1 cellular context compared by ENCODE assay signal in the genomic region with DNA sequence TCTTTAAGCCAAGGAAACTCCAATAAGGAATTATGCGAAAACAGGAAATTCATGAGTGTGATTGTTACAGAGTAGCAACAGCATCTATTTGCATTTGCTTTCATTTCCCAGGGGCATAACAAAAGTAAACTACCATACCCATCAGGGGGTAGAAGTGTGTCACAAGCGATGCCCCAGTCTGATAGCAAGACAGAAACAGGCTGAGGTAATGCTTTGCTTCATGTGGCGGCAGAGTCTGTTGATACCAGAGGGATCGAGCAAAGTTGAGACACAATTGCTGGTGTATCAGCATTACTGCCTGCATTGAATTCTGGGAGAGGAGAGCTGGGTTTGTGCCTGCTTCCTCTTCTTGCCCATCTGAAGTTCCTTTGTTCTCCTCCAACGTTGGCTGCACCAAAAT.
TF ChIP-seq lines count a peak whose summit lies in the region.

No MANE protein-coding gene starts in this region.

TF ChIP-seq in HEK293, 187 proteins besides CTCF, POLR2A, EP300 and RAD21 (continued from another document):
- TF ChIP-seq ZNF791 (tag by site-specific recombination; IDR thresholded peaks at IDR 0.05): no peak
- TF ChIP-seq ZBTB17 (tag by site-specific recombination; IDR thresholded peaks at IDR 0.05): peak; percentile 99
- TF ChIP-seq, protein P1, sequence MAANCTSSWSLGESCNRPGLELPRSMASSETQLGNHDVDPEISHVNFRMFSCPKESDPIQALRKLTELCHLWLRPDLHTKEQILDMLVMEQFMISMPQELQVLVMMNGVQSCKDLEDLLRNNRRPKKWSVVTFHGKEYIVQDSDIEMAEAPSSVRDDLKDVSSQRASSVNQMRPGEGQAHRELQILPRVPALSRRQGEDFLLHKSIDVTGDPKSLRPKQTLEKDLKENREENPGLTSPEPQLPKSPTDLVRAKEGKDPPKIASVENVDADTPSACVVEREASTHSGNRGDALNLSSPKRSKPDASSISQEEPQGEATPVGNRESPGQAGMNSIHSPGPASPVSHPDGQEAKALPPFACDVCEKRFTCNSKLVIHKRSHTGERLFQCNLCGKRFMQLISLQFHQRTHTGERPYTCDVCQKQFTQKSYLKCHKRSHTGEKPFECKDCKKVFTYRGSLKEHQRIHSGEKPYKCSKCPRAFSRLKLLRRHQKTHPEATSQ (tag by site-specific recombination; IDR thresholded peaks at IDR 0.05): no peak
- TF ChIP-seq ZNF335 (tag by site-specific recombination; conservative IDR thresholded peaks at IDR 0.05): no peak
- TF ChIP-seq ZNF660 (tag by site-specific recombination; IDR thresholded peaks at IDR 0.05): peak; percentile 48; the same call in 1 of the 2 replicates
- no peak for TF ChIP-seq ZNF433 (tag by site-specific recombination; IDR thresholded peaks at IDR 0.05; ENCODE audit: low read depth)
- no peak for TF ChIP-seq ZNF23 (tag by site-specific recombination; IDR thresholded peaks at IDR 0.05; ENCODE audit: borderline replicate concordance)
TF ChIP-seq in HEK293: peak in this region for 16.
